8 cellular contexts compared by ENCODE assay signal in genomic region chr13:107866007-107866665, GRCh38.
DNase-seq lines count a peak whose midpoint lies in the region; ATAC-seq and TF ChIP-seq lines count a peak whose summit lies in the region.

No MANE protein-coding gene starts in this region.

- H3K9ac ChIP-seq in subcutaneous abdominal adipose tissue (ENCODE audit: low read length in 5 of 5) = no peak overlapping the region

- H3K4me3 ChIP-seq in left ventricle myocardium inferior (peak overlapping the region; percentile 59), subcutaneous abdominal adipose tissue (ENCODE audit: low read depth in 1 of 5, low read length in 5 of 5) (peak overlapping the region in 4 of 5 donors; percentile 10 to 43 (median 29))

- TF ChIP-seq CTCF in left ventricle myocardium inferior (IDR thresholded peaks at IDR 0.05; ENCODE audit: borderline replicate concordance) (no peak), GM20000 (IDR thresholded peaks at IDR 0.05; ENCODE audit: extremely low read depth, missing control alignments) (no peak)

- intact Hi-C loops in left ventricle myocardium inferior (cut with micrococcal nuclease) (no loop called here), Right ventricle myocardium inferior (cut with DNase I) (no loop called here)

- H3K9me3 ChIP-seq in left ventricle myocardium inferior (replicated peaks) (no peaks in the 10 kb centered on the region), subcutaneous abdominal adipose tissue (ENCODE audit: control insufficient read depth in 5 of 5, low read length in 5 of 5) (no peaks in the 10 kb centered on the region)

- H3K36me3 ChIP-seq in left ventricle myocardium inferior = no peaks in the 10 kb centered on the region
- H3K36me3 ChIP-seq in subcutaneous abdominal adipose tissue (ENCODE audit: control insufficient read depth in 5 of 5, insufficient read depth in 5 of 5, low read length in 5 of 5) = no peaks in the 10 kb centered on the region

- H3K27me3 ChIP-seq in left ventricle myocardium inferior (ENCODE audit: low read depth) = peaks cover 72% of the 10 kb centered on the region
- H3K27me3 ChIP-seq in subcutaneous abdominal adipose tissue (ENCODE audit: control insufficient read depth in 5 of 5, insufficient read depth in 4 of 5, low read length in 5 of 5) = peaks cover 10 to 35% (median 21%) of the 10 kb centered on the region in 5 donors

- ATAC-seq in Right ventricle myocardium inferior = no peak

- DNase-seq in left ventricle myocardium inferior = no peak
- no peak for DNase-seq in Right ventricle myocardium inferior (ENCODE audit: missing footprints)
- DNase-seq in amygdala (lab: John Stamatoyannopoulos, UW) = peak in 36 of 56 donors; percentile 2 to 71 (median 23)
- peak; percentile 32 for DNase-seq in iPS-NIHi11 (ENCODE audit: low spot score)
- no peak for DNase-seq in stimulated activated CD4-positive, alpha-beta T cell treated with anti-CD3 and anti-CD28 coated beads, Interleukin-4, amount 100 ng/mL, for 1 hour
- DNase-seq in GM20000 (ENCODE audit: low spot score) = no peak
- DNase-seq in amniotic stem cell (lab: John Stamatoyannopoulos, UW) = no peak

- H3K27ac ChIP-seq in left ventricle myocardium inferior (replicated peaks) = no peak overlapping the region
- no peak overlapping the region for H3K27ac ChIP-seq in subcutaneous abdominal adipose tissue (ENCODE audit: low read depth, low read length)

- peaks cover 26% of the 10 kb centered on the region for H3K4me1 ChIP-seq in left ventricle myocardium inferior
- H3K4me1 ChIP-seq in subcutaneous abdominal adipose tissue (ENCODE audit: control insufficient read depth in 5 of 5, insufficient read depth in 5 of 5, low read length in 5 of 5) = peaks cover 2 to 25% (median 21%) of the 10 kb centered on the region in 5 donors

Comparison
In these comparisons a context has a peak if more than half of its experiments do, and no peak if none do; other contexts are left out.
1. DNase-seq: peak in amygdala (36 of 56) and iPS-NIHi11 (single experiment); none in left ventricle myocardium inferior (single experiment), Right ventricle myocardium inferior (single experiment), stimulated activated CD4-positive, alpha-beta T cell treated with anti-CD3 and anti-CD28 coated beads, Interleukin-4, amount 100 ng/mL, for 1 hour (single experiment), GM20000 (single experiment) and amniotic stem cell (single experiment).